ENCODE assay signal across 12 cellular contexts in the genomic region with DNA sequence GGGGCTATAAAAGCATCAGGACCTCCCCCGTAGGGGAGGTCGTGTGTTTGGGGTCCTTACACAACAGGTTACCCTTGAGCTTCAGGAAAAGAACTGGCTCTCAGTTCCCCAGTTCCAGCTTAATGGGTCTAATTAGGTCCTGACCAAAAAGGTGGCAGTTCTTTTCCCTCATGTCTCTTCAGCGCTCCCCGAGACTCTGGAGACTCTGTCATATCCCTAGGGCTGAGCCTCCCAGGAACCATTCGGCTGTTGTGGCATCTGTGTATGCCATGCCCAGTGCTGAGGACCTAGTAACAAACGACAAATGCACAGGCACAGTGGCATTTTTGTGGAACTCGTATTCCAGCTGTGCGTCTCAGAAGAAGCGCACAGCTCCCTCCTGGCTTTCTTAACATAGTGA. TPM values are rescaled to one million over a fixed set of nuclear protein-coding genes. Genes with fewer than 3 reads are reported as not detected.
A peak's percentile ranks its signal among the peaks of the same experiment; 100 is the strongest.
DNase-seq lines count a peak whose midpoint lies in the region; ATAC-seq, FAIRE-seq and TF ChIP-seq lines count a peak whose summit lies in the region.
"Had no signal": no experiment of that assay in that cellular context is flagged by ENCODE, and none has a peak within 500 bp of the region (broad histone marks: within the 10 kb centered on the region; RNA-seq: fewer than 3 reads in every experiment).

No MANE protein-coding gene starts in this region.

- H3K4me1 ChIP-seq in Peyer's patch (peaks cover 0 to 21% (median 0%) of the 10 kb centered on the region in 4 donors), small intestine (ENCODE audit: control insufficient read depth in 2 of 2, insufficient read depth in 1 of 2, low read depth in 1 of 2, low read length in 1 of 2) (peaks cover 0 to 6% of the 10 kb centered on the region in 2 donors)
- H3K4me1 ChIP-seq in effector memory CD4-positive, alpha-beta T cell (ENCODE audit: control insufficient read depth, insufficient read depth, low read length, poor library complexity, severe bottlenecking) = peaks cover 30% of the 10 kb centered on the region

- DNase-seq in GM06990 (ENCODE audit: extremely low read depth, insufficient read length) (no peak), Peyer's patch (no peak), small intestine (no peak), left ventricle myocardium superior (no peak), islet precursor cell (no peak)
- DNase-seq in effector memory CD4-positive, alpha-beta T cell = no peak
- DNase-seq: activated CD4-positive, alpha-beta T cell treated with anti-CD3 and anti-CD28 coated beads for 4 hours; GM23248; NCI-H1436; NCI-H446 treated with DMSO at 0.1 percent for 48 hours had no signal

- H3K36me3 ChIP-seq in GM06990 (ENCODE audit: control insufficient read depth, insufficient read depth, low read length) = peaks cover 19% of the 10 kb centered on the region
- H3K36me3 ChIP-seq in Peyer's patch = peaks cover 0 to 12% (median 0%) of the 10 kb centered on the region in 3 donors
- peaks cover 14% of the 10 kb centered on the region for H3K36me3 ChIP-seq in effector memory CD4-positive, alpha-beta T cell (ENCODE audit: control insufficient read depth, insufficient read depth, low read length)
- H3K36me3 ChIP-seq in small intestine (ENCODE audit: control insufficient read depth in 2 of 2, insufficient read depth in 2 of 2, low read length in 2 of 2) = peaks cover 5 to 17% of the 10 kb centered on the region in 2 donors

- no peak for TF ChIP-seq POLR2A in Peyer's patch (IDR thresholded peaks at IDR 0.05)

- no peak for FAIRE-seq in small intestine (lab: Jason Lieb, UNC)

- peak overlapping the region; percentile 10 to 89 (median 60) for H3K27ac ChIP-seq in Peyer's patch
- H3K27ac ChIP-seq in effector memory CD4-positive, alpha-beta T cell (ENCODE audit: insufficient read depth, low read length, poor library complexity, severe bottlenecking) = peak overlapping the region; percentile 81
- H3K27ac ChIP-seq in small intestine (ENCODE audit: low read depth in 1 of 2, low read length in 1 of 2) = peak overlapping the region; percentile 6 to 49
- H3K27ac ChIP-seq: GM23248 had no signal

- WGBS in small intestine, 3 donors = 81 to 94% (median 89%) methylated on average over 9 of the region's 9 CpGs

- peak overlapping the region; percentile 70 for H3K4me3 ChIP-seq in GM06990 (replicated peaks; ENCODE audit: low read depth, low read length)
- H3K4me3 ChIP-seq in Peyer's patch = peak overlapping the region; percentile 1 to 66 (median 46)
- H3K4me3 ChIP-seq in effector memory CD4-positive, alpha-beta T cell (ENCODE audit: insufficient read depth, low read depth, low read length, poor library complexity, severe bottlenecking) = peak overlapping the region; percentile 72
- H3K4me3 ChIP-seq in small intestine (ENCODE audit: low read depth in 1 of 2, low read length in 2 of 2) = peak overlapping the region in 1 of 2 donors; percentile 35
- H3K4me3 ChIP-seq: GM23248 had no signal

- ATAC-seq in GM18511 (IDR thresholded peaks at IDR 0.05; ENCODE audit: unreplicated experiment) (no peak), GM18907 (IDR thresholded peaks at IDR 0.05; ENCODE audit: unreplicated experiment) (no peak), left ventricle myocardium superior (no peak)

- TF ChIP-seq CTCF in GM06990 (IDR thresholded peaks at IDR 0.05; ENCODE audit: insufficient read depth, low read length, poor library complexity, severe bottlenecking) (no peak), Peyer's patch (IDR thresholded peaks at IDR 0.05) (no peak)

- H3K27me3 ChIP-seq in GM06990 (replicated peaks; ENCODE audit: control insufficient read depth, insufficient read depth, low read length) = no peaks in the 10 kb centered on the region
- no peaks in the 10 kb centered on the region for H3K27me3 ChIP-seq in Peyer's patch
- H3K27me3 ChIP-seq in effector memory CD4-positive, alpha-beta T cell (replicated peaks; ENCODE audit: control insufficient read depth, insufficient read depth, low read length, poor library complexity, severe bottlenecking) = no peaks in the 10 kb centered on the region
- H3K27me3 ChIP-seq in small intestine (ENCODE audit: control insufficient read depth in 2 of 2, insufficient read depth in 2 of 2, low read length in 2 of 2) = no peaks in the 10 kb centered on the region

- intact Hi-C loops in left ventricle myocardium superior (cut with micrococcal nuclease) = no loop called here

- no peaks in the 10 kb centered on the region for H3K9me3 ChIP-seq in Peyer's patch
- H3K9me3 ChIP-seq in effector memory CD4-positive, alpha-beta T cell (ENCODE audit: control insufficient read depth, low read length) = no peaks in the 10 kb centered on the region
- no peaks in the 10 kb centered on the region for H3K9me3 ChIP-seq in small intestine (ENCODE audit: control insufficient read depth, low read depth)

RNA-seq across cellular contexts. Expression of gene PRDM1, which starts 14.6 kb away (rescaled TPM):
- total RNA-seq in Peyer's patch (10 to 100 TPM in 3 of 4 donors, 1 to 10 TPM in 1; 6.4 to 57.8 (median 14.9) TPM), left ventricle myocardium superior (1.7 TPM)
- polyA plus RNA-seq in small intestine = 1 to 10 TPM in 2 of 3 donors, under 1 TPM in 1; 0.67 to 3.2 (median 2.3) TPM

Comparison
In these comparisons a context has a peak if more than half of its experiments do, and no peak if none do; other contexts are left out.
1. H3K27ac ChIP-seq: peak in every context shown above with its lines; median percentile 81 in effector memory CD4-positive, alpha-beta T cell; 60 in Peyer's patch; 28 in small intestine.